Comparison of ENCODE assay signal across 1 cellular context in genomic region chr14:84090837-84091236, GRCh38.
TF ChIP-seq lines count a peak whose summit lies in the region.

No MANE protein-coding gene starts in this region.

TF ChIP-seq in IMR-90, 13 proteins besides CTCF, POLR2A, EP300 and RAD21:
- no peak for TF ChIP-seq RFX5 (IDR thresholded peaks at IDR 0.05; ENCODE audit: low read depth, low read length)
- no peak for TF ChIP-seq USF2 (IDR thresholded peaks at IDR 0.05; ENCODE audit: low read depth, low read length)
- no peak for TF ChIP-seq MAFK (IDR thresholded peaks at IDR 0.05; ENCODE audit: low read depth, low read length)
- TF ChIP-seq BHLHE40 (IDR thresholded peaks at IDR 0.05; ENCODE audit: low read depth, low read length) = no peak
- TF ChIP-seq NFE2L2 (IDR thresholded peaks at IDR 0.05; ENCODE audit: low read depth, low read length) = no peak
- TF ChIP-seq CEBPB (IDR thresholded peaks at IDR 0.05; ENCODE audit: low read depth, low read length) = no peak
TF ChIP-seq in IMR-90: peak in this region for 0.
